In the genomic region with DNA sequence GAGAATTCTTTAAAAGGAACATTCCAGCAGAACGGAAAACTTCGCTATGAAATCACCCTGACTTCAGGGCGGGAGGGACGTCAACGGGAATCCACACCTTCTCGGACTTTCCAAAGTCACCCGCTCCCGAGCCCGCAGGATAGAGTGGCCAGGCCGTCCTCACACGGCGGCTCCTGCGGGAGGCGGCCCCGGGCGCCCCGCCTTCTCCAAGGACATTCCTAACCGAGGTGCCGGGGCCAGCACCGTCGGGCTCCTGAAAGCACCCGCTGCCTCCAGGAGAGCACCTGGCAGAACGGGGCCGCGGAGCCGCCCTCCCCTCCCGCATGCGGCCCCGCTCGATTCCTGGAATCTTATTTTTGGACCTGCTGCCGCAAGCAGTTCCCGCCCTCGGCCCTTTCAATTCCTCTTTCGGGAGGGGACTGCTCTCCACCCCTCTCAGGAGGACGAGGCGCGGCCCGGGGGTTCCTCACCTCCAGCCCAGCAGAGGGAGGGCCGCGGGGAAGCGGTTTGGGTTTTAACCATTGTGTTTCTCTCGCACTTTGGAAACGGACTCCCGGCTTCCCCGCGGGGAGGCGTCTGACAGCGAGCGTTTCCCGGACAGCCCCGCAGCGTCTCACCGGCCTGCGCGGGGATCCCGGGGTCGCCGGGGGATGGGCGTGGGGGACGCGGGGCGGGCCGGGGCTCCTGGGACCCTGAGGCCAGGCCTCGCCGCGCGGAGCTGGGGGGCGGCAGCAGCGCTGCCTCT, we compare ENCODE assay signal across 8 cellular contexts. TPM values are rescaled to one million over a fixed set of nuclear protein-coding genes. Genes with fewer than 3 reads are reported as not detected.
DNase-seq lines count a peak whose midpoint lies in the region; ATAC-seq and TF ChIP-seq lines count a peak whose summit lies in the region.

No MANE protein-coding gene starts in this region.

- H3K36me3 Mint-ChIP-seq in stimulated activated naive CD8-positive, alpha-beta T cell treated with anti-CD3 and anti-CD28 coated beads, Interleukin-15, Interleukin-2, amounts not matched to agents 100 ng/mL and 50 ng/mL, for 24 hours (ENCODE audit: low read depth) = no peaks in the 10 kb centered on the region

- no peaks in the 10 kb centered on the region for H3K36me3 ChIP-seq in colonic mucosa

- H3K27me3 Mint-ChIP-seq in stimulated activated naive CD8-positive, alpha-beta T cell treated with anti-CD3 and anti-CD28 coated beads, Interleukin-15, Interleukin-2, amounts not matched to agents 100 ng/mL and 50 ng/mL, for 24 hours = peaks cover 44% of the 10 kb centered on the region

- no peaks in the 10 kb centered on the region for H3K27me3 ChIP-seq in colonic mucosa

- no peak overlapping the region for H3K27ac Mint-ChIP-seq in stimulated activated naive CD8-positive, alpha-beta T cell treated with anti-CD3 and anti-CD28 coated beads, Interleukin-15, Interleukin-2, amounts not matched to agents 100 ng/mL and 50 ng/mL, for 24 hours

- peaks cover 7% of the 10 kb centered on the region for H3K9me3 Mint-ChIP-seq in stimulated activated naive CD8-positive, alpha-beta T cell treated with anti-CD3 and anti-CD28 coated beads, Interleukin-15, Interleukin-2, amounts not matched to agents 100 ng/mL and 50 ng/mL, for 24 hours

- no peak for TF ChIP-seq CTCF in colonic mucosa (IDR thresholded peaks at IDR 0.05)

- ATAC-seq in left lobe of liver = peak; percentile 50

- peak overlapping the region; percentile 84 for H3K27ac ChIP-seq in colonic mucosa

- peak overlapping the region; percentile 63 for H3K4me3 Mint-ChIP-seq in stimulated activated naive CD8-positive, alpha-beta T cell treated with anti-CD3 and anti-CD28 coated beads, Interleukin-15, Interleukin-2, amounts not matched to agents 100 ng/mL and 50 ng/mL, for 24 hours

- no peaks in the 10 kb centered on the region for H3K9me3 ChIP-seq in colonic mucosa

- H3K4me1 Mint-ChIP-seq in stimulated activated naive CD8-positive, alpha-beta T cell treated with anti-CD3 and anti-CD28 coated beads, Interleukin-15, Interleukin-2, amounts not matched to agents 100 ng/mL and 50 ng/mL, for 24 hours (ENCODE audit: low read depth) = peaks cover 12% of the 10 kb centered on the region

- peak overlapping the region; percentile 83 to 90 for H3K9ac ChIP-seq in colonic mucosa (ENCODE audit: low read depth in 2 of 2, low read length in 2 of 2)

- DNase-seq in activated effector memory CD4-positive, alpha-beta T cell treated with anti-CD3 and anti-CD28 coated beads, Interleukin-2, amount 50 U/mL, for 16 hours = peak; percentile 61
- no peak for DNase-seq in activated effector memory CD4-positive, alpha-beta T cell treated with Interleukin-2 at 50 U/mL for 16 hours
- peak; percentile 48 for DNase-seq in NOMO-1 treated with DMSO at 0.1 percent for 48 hours (lab: John Stamatoyannopoulos, UW; ENCODE audit: unreplicated experiment)
- peak; percentile 62 for DNase-seq in colonic mucosa
- no peak for DNase-seq in left lobe of liver (ENCODE audit: low spot score)
- DNase-seq in activated gamma-delta T cell (lab: John Stamatoyannopoulos, UW) = no peak
- DNase-seq in epidermal melanocyte (ENCODE audit: insufficient read length, low spot score) = no peak

- H3K4me3 ChIP-seq in colonic mucosa = peak overlapping the region; percentile 80

- peaks cover 18% of the 10 kb centered on the region for H3K4me1 ChIP-seq in colonic mucosa

- intact Hi-C loops in colonic mucosa (cut with DNase I) = no loop called here

RNA-seq across cellular contexts. Expression of gene GAS6, which starts 0.9 kb away (rescaled TPM):
- total RNA-seq in colonic mucosa (100 to 1,000 TPM; 118 to 121 TPM), left lobe of liver (36.5 TPM)

Comparison
In these comparisons a context has a peak if more than half of its experiments do, and no peak if none do; other contexts are left out.
1. DNase-seq: peak in activated effector memory CD4-positive, alpha-beta T cell treated with anti-CD3 and anti-CD28 coated beads, Interleukin-2, amount 50 U/mL, for 16 hours (single experiment), NOMO-1 treated with DMSO at 0.1 percent for 48 hours (single experiment) and colonic mucosa (single experiment); none in activated effector memory CD4-positive, alpha-beta T cell treated with Interleukin-2 at 50 U/mL for 16 hours (single experiment), left lobe of liver (single experiment), activated gamma-delta T cell (single experiment) and epidermal melanocyte (single experiment).